11 cellular contexts compared by ENCODE assay signal in genomic region chr1:112702067-112702395, GRCh38. TPM values are rescaled to one million over a fixed set of nuclear protein-coding genes. Genes with fewer than 3 reads are reported as not detected.
DNase-seq lines count a peak whose midpoint lies in the region; ATAC-seq and TF ChIP-seq lines count a peak whose summit lies in the region.
"Had no signal": no experiment of that assay in that cellular context is flagged by ENCODE, and none has a peak within 500 bp of the region (broad histone marks: within the 10 kb centered on the region; RNA-seq: fewer than 3 reads in every experiment).

No MANE protein-coding gene starts in this region.

- H3K4me1 ChIP-seq in skeletal muscle satellite cell (ENCODE audit: control insufficient read depth, insufficient read depth, low read length): peaks cover 50% of the 10 kb centered on the region

- no peak for ATAC-seq in T-helper 17 cell
- no peak for ATAC-seq in HG03354 (IDR thresholded peaks at IDR 0.05; ENCODE audit: poor library complexity, severe bottlenecking, unreplicated experiment)

- H3K9me3 ChIP-seq in T-helper 17 cell (ENCODE audit: control insufficient read depth, low read length, poor library complexity, severe bottlenecking) (no peaks in the 10 kb centered on the region), skeletal muscle satellite cell (replicated peaks; ENCODE audit: low read length) (no peaks in the 10 kb centered on the region)

- no peak for TF ChIP-seq CTCF in Calu3 (IDR thresholded peaks at IDR 0.05; ENCODE audit: unreplicated experiment)
- no peak for TF ChIP-seq CTCF in fibroblast of villous mesenchyme (IDR thresholded peaks at IDR 0.05; ENCODE audit: insufficient read depth, low read depth, low read length)

- BruUV-seq in Calu3 (replicated peaks; lab: Mats Ljungman, UMichigan): no TSS peak

- H3K9ac ChIP-seq in skeletal muscle satellite cell (ENCODE audit: low read depth, low read length): peak overlapping the region; percentile 29

- peaks cover 57% of the 10 kb centered on the region for H3K4me1 Mint-ChIP-seq in Calu3 (ENCODE audit: low read depth, unreplicated experiment)
- peaks cover 37% of the 10 kb centered on the region for H3K4me1 Mint-ChIP-seq in T-helper 17 cell

- H3K27me3 ChIP-seq in skeletal muscle satellite cell (ENCODE audit: control insufficient read depth, insufficient read depth, low read length): no peaks in the 10 kb centered on the region

- H3K36me3 ChIP-seq in skeletal muscle satellite cell (ENCODE audit: insufficient read depth, low read length): peaks cover 55% of the 10 kb centered on the region

- H3K4me3 Mint-ChIP-seq in Calu3 (ENCODE audit: low read depth, unreplicated experiment): peak overlapping the region; percentile 31
- peak overlapping the region; percentile 53 for H3K4me3 Mint-ChIP-seq in T-helper 17 cell

- DNase-seq in Calu3: no peak
- no peak for DNase-seq in T-helper 17 cell
- DNase-seq in fibroblast of villous mesenchyme (ENCODE audit: low read depth): peak; percentile 5
- DNase-seq in DMS53 treated with DMSO at 0.1 percent for 48 hours (lab: John Stamatoyannopoulos, UW; ENCODE audit: unreplicated experiment): no peak
- DNase-seq in stimulated activated CD4-positive, alpha-beta T cell treated with anti-CD3 and anti-CD28 coated beads, Interleukin-1b, Interleukin-23, amount 100 ng/mL, for 48 hours: no peak
- DNase-seq in stimulated activated CD4-positive, alpha-beta T cell treated with anti-CD3 and anti-CD28 coated beads, Interleukin-15, amount 100 ng/mL, for 24 hours: no peak
- DNase-seq: activated CD4-positive, CD25-positive, alpha-beta regulatory T cell; NCI-H524; stimulated activated CD4-positive, alpha-beta T cell treated with anti-CD3 and anti-CD28 coated beads, Interleukin-4, amount 100 ng/mL, for 4 hours had no signal

- peaks cover 79% of the 10 kb centered on the region for H3K36me3 Mint-ChIP-seq in Calu3 (ENCODE audit: insufficient read depth, unreplicated experiment)
- peaks cover 6% of the 10 kb centered on the region for H3K36me3 Mint-ChIP-seq in T-helper 17 cell (ENCODE audit: low read depth)

- intact Hi-C loops in Calu3 (cut with micrococcal nuclease; ENCODE audit: unreplicated experiment): no loop called here

- no peaks in the 10 kb centered on the region for H3K9me3 Mint-ChIP-seq in Calu3 (ENCODE audit: low read depth, unreplicated experiment)

- CTCF ChIA-PET in Calu3 (lab: Charles Lee): no interaction called here

- H3K27me3 Mint-ChIP-seq in Calu3 (ENCODE audit: unreplicated experiment) (no peaks in the 10 kb centered on the region), T-helper 17 cell (no peaks in the 10 kb centered on the region)

- H3K4me3 ChIP-seq in fibroblast of villous mesenchyme (ENCODE audit: low read depth, low read length) (no peak overlapping the region), skeletal muscle satellite cell (ENCODE audit: low read length) (no peak overlapping the region)

- H3K4me2 ChIP-seq in skeletal muscle satellite cell (ENCODE audit: low read length): no peak overlapping the region

- H3K27ac Mint-ChIP-seq in Calu3 (ENCODE audit: unreplicated experiment) (peak overlapping the region; percentile 93), T-helper 17 cell (peak overlapping the region; percentile 78)

RNA-seq across cellular contexts. Expression of gene RHOC, which starts 4.9 kb away (rescaled TPM):
- total RNA-seq in Calu3 (2022): 176 and 197 TPM in 2 replicates
- 10 to 100 TPM; 16.9 to 34.4 TPM for total RNA-seq in T-helper 17 cell
- 379 and 483 TPM in 2 replicates for total RNA-seq in fibroblast of villous mesenchyme
- total RNA-seq in skeletal muscle satellite cell (2012; rRNA removed): 470 and 733 TPM in 2 replicates

RNA-seq across cellular contexts. Expression of gene PPM1J, which starts 13.1 kb away (rescaled TPM):
- 1.3 and 2.2 TPM in 2 replicates for total RNA-seq in Calu3 (2022)
- total RNA-seq in T-helper 17 cell: under 1 TPM; 0.20 to 0.42 TPM
- 0.43 and 1.3 TPM in 2 replicates for total RNA-seq in fibroblast of villous mesenchyme
- 1.1 and 3.0 TPM in 2 replicates for total RNA-seq in skeletal muscle satellite cell (2012; rRNA removed)

RNA-seq across cellular contexts. Expression of gene MOV10, which starts 27.6 kb away (rescaled TPM):
- total RNA-seq in Calu3 (2022) (71.4 and 80.0 TPM in 2 replicates), T-helper 17 cell (10 to 100 TPM; 72.5 to 72.7 TPM), fibroblast of villous mesenchyme (56.7 and 63.5 TPM in 2 replicates)
- total RNA-seq in skeletal muscle satellite cell (2012; rRNA removed): 29.9 and 31.7 TPM in 2 replicates
